In the genomic region with DNA sequence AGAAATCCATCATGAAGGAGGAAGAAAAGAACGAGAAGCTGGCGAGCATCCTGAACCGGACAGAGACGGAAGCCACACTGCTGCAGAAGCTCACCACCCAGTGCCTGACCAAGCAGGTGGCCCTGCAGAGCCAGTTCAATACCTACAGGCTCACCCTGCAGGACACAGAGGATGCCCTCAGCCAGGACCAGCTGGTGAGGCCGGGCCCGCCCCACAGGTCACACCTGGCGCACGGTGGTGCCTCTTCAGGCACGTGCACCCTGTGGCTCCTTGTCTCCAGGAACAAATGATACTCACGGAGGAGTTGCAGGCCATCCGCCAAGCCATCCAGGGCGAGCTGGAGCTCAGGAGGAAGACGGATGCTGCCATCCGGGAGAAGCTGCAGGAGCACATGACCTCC, we compare ENCODE assay signal across 1 cellular context.
TF ChIP-seq lines count a peak whose summit lies in the region.

No MANE protein-coding gene starts in this region.

TF ChIP-seq in H1, 55 proteins besides CTCF, POLR2A, EP300 and RAD21:
- TF ChIP-seq CBX8 (IDR thresholded peaks at IDR 0.05; ENCODE audit: borderline replicate concordance, low read depth, low read length) (no peak), EZH2 (IDR thresholded peaks at IDR 0.05; ENCODE audit: low read depth, low read length, severe bottlenecking) (no peak), KDM5A (IDR thresholded peaks at IDR 0.05; ENCODE audit: low read length) (no peak), NRF1 (IDR thresholded peaks at IDR 0.05; ENCODE audit: low read depth, low read length) (no peak), CHD2 (IDR thresholded peaks at IDR 0.05; ENCODE audit: low read length) (no peak), GTF2F1 (IDR thresholded peaks at IDR 0.05; ENCODE audit: borderline replicate concordance, low read depth, low read length) (no peak), CBX5 (IDR thresholded peaks at IDR 0.05; ENCODE audit: low read depth, low read length) (no peak), TBP (IDR thresholded peaks at IDR 0.05; ENCODE audit: low read depth, low read length) (no peak), RFX5 (IDR thresholded peaks at IDR 0.05; ENCODE audit: borderline replicate concordance, low read depth, low read length) (no peak), TAF1 (IDR thresholded peaks at IDR 0.05; ENCODE audit: low read depth, low read length) (no peak), SIN3A (conservative IDR thresholded peaks at IDR 0.05 in 1 of 2, IDR thresholded peaks at IDR 0.05 in 1 of 2; ENCODE audit: low read depth in 1 of 2, low read length in 2 of 2) (no peak), SIRT6 (IDR thresholded peaks at IDR 0.05; ENCODE audit: low read length) (no peak)
- TF ChIP-seq, protein P1, sequence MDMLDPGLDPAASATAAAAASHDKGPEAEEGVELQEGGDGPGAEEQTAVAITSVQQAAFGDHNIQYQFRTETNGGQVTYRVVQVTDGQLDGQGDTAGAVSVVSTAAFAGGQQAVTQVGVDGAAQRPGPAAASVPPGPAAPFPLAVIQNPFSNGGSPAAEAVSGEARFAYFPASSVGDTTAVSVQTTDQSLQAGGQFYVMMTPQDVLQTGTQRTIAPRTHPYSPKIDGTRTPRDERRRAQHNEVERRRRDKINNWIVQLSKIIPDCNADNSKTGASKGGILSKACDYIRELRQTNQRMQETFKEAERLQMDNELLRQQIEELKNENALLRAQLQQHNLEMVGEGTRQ (IDR thresholded peaks at IDR 0.05; ENCODE audit: low read length), result no peak
